1 cellular context compared by ENCODE assay signal in the genomic region with DNA sequence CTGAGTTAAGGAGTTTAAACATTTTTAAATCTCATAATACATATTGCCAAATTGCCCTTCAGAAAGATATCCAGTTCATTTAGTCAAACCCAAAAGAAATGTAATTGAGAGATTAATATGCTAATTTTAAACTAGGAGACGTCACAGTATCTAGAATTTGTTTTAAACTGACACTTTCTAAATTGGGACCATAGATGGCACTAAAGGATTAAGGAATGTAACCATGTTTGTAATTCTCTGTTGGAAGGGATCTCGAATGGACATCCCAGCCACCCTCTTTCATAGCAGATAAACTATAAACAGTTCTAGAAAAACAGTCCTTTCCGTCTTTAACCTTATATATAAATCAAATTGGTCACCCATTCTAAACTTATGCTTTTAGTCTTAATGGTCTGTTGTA.
TF ChIP-seq lines count a peak whose summit lies in the region.

No MANE protein-coding gene starts in this region.

TF ChIP-seq in GM12878, 131 proteins besides CTCF, POLR2A, EP300 and RAD21:
- TF ChIP-seq RUNX3 (IDR thresholded peaks at IDR 0.05; ENCODE audit: low read length) (no peak), SREBF1 (IDR thresholded peaks at IDR 0.05; ENCODE audit: low read length) (no peak), NR2F1 (conservative IDR thresholded peaks at IDR 0.05) (no peak), RELA (IDR thresholded peaks at IDR 0.05; ENCODE audit: borderline replicate concordance, partially characterized antibody) (no peak), MYC (IDR thresholded peaks at IDR 0.05; ENCODE audit: insufficient read depth, insufficient read length, insufficient replicate concordance, low read length, severe bottlenecking) (no peak), ASH2L (IDR thresholded peaks at IDR 0.05; ENCODE audit: borderline replicate concordance, low read depth) (no peak), JUNB (IDR thresholded peaks at IDR 0.05) (no peak), ATF7 (IDR thresholded peaks at IDR 0.05; ENCODE audit: low read depth) (no peak), PML (IDR thresholded peaks at IDR 0.05; ENCODE audit: low read length) (no peak)
TF ChIP-seq in GM12878: peak in this region for 0.
